12 cellular contexts compared by ENCODE assay signal in genomic region chr11:45994421-45995341, GRCh38.
DNase-seq lines count a peak whose midpoint lies in the region; ATAC-seq and TF ChIP-seq lines count a peak whose summit lies in the region.
"Had no signal": no experiment of that assay in that cellular context is flagged by ENCODE, and none has a peak within 500 bp of the region (broad histone marks: within the 10 kb centered on the region; RNA-seq: fewer than 3 reads in every experiment).

No MANE protein-coding gene starts in this region.

- peak; percentile 31 for ATAC-seq in stimulated activated naive CD8-positive, alpha-beta T cell treated with anti-CD3 and anti-CD28 coated beads, Interleukin-15, amount 100 ng/mL, for 72 hours
- ATAC-seq in stimulated activated naive CD8-positive, alpha-beta T cell treated with anti-CD3 and anti-CD28 coated beads, Interleukin-15, Interleukin-2, amounts not matched to agents 100 U/mL and 50 U/mL, for 24 hours, result no peak
- ATAC-seq in HG03439 (IDR thresholded peaks at IDR 0.05; ENCODE audit: unreplicated experiment), result no peak
- ATAC-seq in naive thymus-derived CD4-positive, alpha-beta T cell, result no peak

- H3K36me3 Mint-ChIP-seq in naive thymus-derived CD4-positive, alpha-beta T cell, result peaks cover 0 to 3% (median 0%) of the 10 kb centered on the region in 5 donors

- CTCF ChIA-PET in naive thymus-derived CD4-positive, alpha-beta T cell (lab: Charles Lee), result interaction anchor here (3.1 kb wide), 1 partner anchor 12 kb away, joined by 12 read pairs; no protein-coding TSS in a partner anchor

- H3K9ac ChIP-seq in iPS-20b (ENCODE audit: low read depth, low read length), result peak overlapping the region; percentile 66; the same call in 1 of the 2 replicates

- H3K9me3 ChIP-seq in iPS-20b (ENCODE audit: insufficient read depth, low read depth, low read length), result no peaks in the 10 kb centered on the region
- H3K9me3 ChIP-seq in naive thymus-derived CD4-positive, alpha-beta T cell (ENCODE audit: control insufficient read depth in 2 of 3, low read length in 3 of 3), result no peaks in the 10 kb centered on the region
- H3K9me3 ChIP-seq: colonic mucosa, neutrophil had no signal

- no peaks in the 10 kb centered on the region for H3K36me3 ChIP-seq in iPS-20b (ENCODE audit: insufficient read depth, low read depth, low read length)
- H3K36me3 ChIP-seq in naive thymus-derived CD4-positive, alpha-beta T cell (ENCODE audit: control insufficient read depth in 2 of 3, insufficient read depth in 3 of 3, low read length in 3 of 3), result no peaks in the 10 kb centered on the region
- H3K36me3 ChIP-seq: colonic mucosa had no signal

- no peaks in the 10 kb centered on the region for H3K4me1 Mint-ChIP-seq in stimulated activated naive CD8-positive, alpha-beta T cell treated with anti-CD3 and anti-CD28 coated beads, Interleukin-15, amount 100 ng/mL, for 72 hours
- H3K4me1 Mint-ChIP-seq in naive thymus-derived CD4-positive, alpha-beta T cell, result peaks cover 2 to 24% (median 10%) of the 10 kb centered on the region in 7 donors

- H3K27me3 ChIP-seq in iPS-20b (ENCODE audit: insufficient read depth, low read length), result no peaks in the 10 kb centered on the region
- no peaks in the 10 kb centered on the region for H3K27me3 ChIP-seq in naive thymus-derived CD4-positive, alpha-beta T cell (ENCODE audit: control insufficient read depth in 2 of 2, insufficient read depth in 2 of 2, low read length in 2 of 2)
- H3K27me3 ChIP-seq: colonic mucosa, neutrophil had no signal

- H3K4me3 ChIP-seq in choroid plexus epithelial cell (ENCODE audit: low read depth, low read length), result no peak overlapping the region
- H3K4me3 ChIP-seq in iPS-20b (ENCODE audit: low read length), result peak overlapping the region; percentile 10; the same call in 1 of the 2 replicates
- H3K4me3 ChIP-seq in naive thymus-derived CD4-positive, alpha-beta T cell (ENCODE audit: low read length), result no peak overlapping the region
- H3K4me3 ChIP-seq: colonic mucosa had no signal

- no peak for TF ChIP-seq CTCF in choroid plexus epithelial cell (conservative IDR thresholded peaks at IDR 0.05; ENCODE audit: low read depth, low read length)

- no peaks in the 10 kb centered on the region for H3K27me3 Mint-ChIP-seq in stimulated activated naive CD8-positive, alpha-beta T cell treated with anti-CD3 and anti-CD28 coated beads, Interleukin-15, amount 100 ng/mL, for 72 hours
- no peaks in the 10 kb centered on the region for H3K27me3 Mint-ChIP-seq in naive thymus-derived CD4-positive, alpha-beta T cell
- H3K27me3 Mint-ChIP-seq: type B pancreatic cell had no signal

- H3K27ac ChIP-seq in iPS-20b (ENCODE audit: low read length), result peak overlapping the region; percentile 65
- H3K27ac ChIP-seq in naive thymus-derived CD4-positive, alpha-beta T cell (ENCODE audit: low read depth, low read length), result no peak overlapping the region
- H3K27ac ChIP-seq: colonic mucosa, neutrophil had no signal

- POLR2A ChIA-PET in naive thymus-derived CD4-positive, alpha-beta T cell (lab: Charles Lee), result no interaction called here

- H3K4me1 ChIP-seq in iPS-20b (ENCODE audit: insufficient read depth, low read length), result peaks cover 54% of the 10 kb centered on the region
- H3K4me1 ChIP-seq in naive thymus-derived CD4-positive, alpha-beta T cell (ENCODE audit: control insufficient read depth in 2 of 2, insufficient read depth in 2 of 2, low read length in 2 of 2), result no peaks in the 10 kb centered on the region
- H3K4me1 ChIP-seq: colonic mucosa had no signal

- H3K27ac Mint-ChIP-seq in stimulated activated naive CD8-positive, alpha-beta T cell treated with anti-CD3 and anti-CD28 coated beads, Interleukin-15, amount 100 ng/mL, for 72 hours, result peak overlapping the region in 1 of 2 donors; percentile 7
- H3K27ac Mint-ChIP-seq in naive thymus-derived CD4-positive, alpha-beta T cell, result peak overlapping the region in 1 of 9 donors; percentile 29
- H3K27ac Mint-ChIP-seq: type B pancreatic cell had no signal

- no peak for DNase-seq in stimulated activated naive CD8-positive, alpha-beta T cell treated with anti-CD3 and anti-CD28 coated beads, Interleukin-15, amount 100 ng/mL, for 72 hours
- no peak for DNase-seq in stimulated activated naive CD8-positive, alpha-beta T cell treated with anti-CD3 and anti-CD28 coated beads, Interleukin-15, Interleukin-2, amounts not matched to agents 100 U/mL and 50 U/mL, for 24 hours
- DNase-seq in choroid plexus epithelial cell (ENCODE audit: low read depth) (peak; percentile 52), NCI-H510A treated with DMSO at 0.1 percent for 48 hours (lab: John Stamatoyannopoulos, UW) (no peak)
- DNase-seq in naive thymus-derived CD4-positive, alpha-beta T cell, result no peak
- DNase-seq in effector CD8-positive, alpha-beta T cell (lab: John Stamatoyannopoulos, UW), result no peak
- DNase-seq: colonic mucosa, NCI-H1694 had no signal

- no peak overlapping the region for H3K4me3 Mint-ChIP-seq in stimulated activated naive CD8-positive, alpha-beta T cell treated with anti-CD3 and anti-CD28 coated beads, Interleukin-15, amount 100 ng/mL, for 72 hours
- no peak overlapping the region for H3K4me3 Mint-ChIP-seq in naive thymus-derived CD4-positive, alpha-beta T cell
- H3K4me3 Mint-ChIP-seq: type B pancreatic cell had no signal

- intact Hi-C loops in naive thymus-derived CD4-positive, alpha-beta T cell (cut with micrococcal nuclease), result no loop called here

- H3K9me3 Mint-ChIP-seq in stimulated activated naive CD8-positive, alpha-beta T cell treated with anti-CD3 and anti-CD28 coated beads, Interleukin-15, amount 100 ng/mL, for 72 hours, result no peaks in the 10 kb centered on the region
- no peaks in the 10 kb centered on the region for H3K9me3 Mint-ChIP-seq in naive thymus-derived CD4-positive, alpha-beta T cell
- H3K9me3 Mint-ChIP-seq: type B pancreatic cell had no signal
